Comparison of ENCODE assay signal across 29 cellular contexts in genomic region chr6:7887278-7887991, GRCh38. TPM values are rescaled to one million over a fixed set of nuclear protein-coding genes. Genes with fewer than 3 reads are reported as not detected.
DNase-seq lines count a peak whose midpoint lies in the region; FAIRE-seq and TF ChIP-seq lines count a peak whose summit lies in the region.
"Had no signal": no experiment of that assay in that cellular context is flagged by ENCODE, and none has a peak within 500 bp of the region (broad histone marks: within the 10 kb centered on the region; RNA-seq: fewer than 3 reads in every experiment).

No MANE protein-coding gene starts in this region.

- TF ChIP-seq POLR2A in GM18526 (IDR thresholded peaks at IDR 0.05; ENCODE audit: extremely low read depth, insufficient read length): peak; percentile 12

- H3K27ac Mint-ChIP-seq in activated CD4-positive, alpha-beta T cell treated with anti-CD3 and anti-CD28 coated beads, Interleukin-2, amount 10 ng/mL, durations not matched to agents 7 days and 5 days: peak overlapping the region; percentile 81
- peak overlapping the region; percentile 38 for H3K27ac Mint-ChIP-seq in astrocyte (ENCODE audit: unreplicated experiment)
- peak overlapping the region; percentile 35 for H3K27ac Mint-ChIP-seq in neural crest cell (ENCODE audit: unreplicated experiment)
- H3K27ac Mint-ChIP-seq: activated T-cell treated with anti-CD3 and anti-CD28 coated beads, Interleukin-2, amount 50 U/mL, for 72 hours; CD4-positive, alpha-beta T cell; neural progenitor cell had no signal

- H4K20me1 ChIP-seq in astrocyte (ENCODE audit: insufficient read depth, low read length): peaks cover 63% of the 10 kb centered on the region

- no peak overlapping the region for H3K4me3 ChIP-seq in astrocyte (ENCODE audit: insufficient read depth, low read depth, low read length)
- H3K4me3 ChIP-seq: colonic mucosa, neural progenitor cell, pancreas, skin epidermis, testis had no signal

- no peaks in the 10 kb centered on the region for H3K27me3 ChIP-seq in astrocyte (ENCODE audit: insufficient read depth, low read length)
- H3K27me3 ChIP-seq: colonic mucosa, neural progenitor cell, pancreas, testis had no signal

- no peak overlapping the region for H3K4me3 Mint-ChIP-seq in activated CD4-positive, alpha-beta T cell treated with anti-CD3 and anti-CD28 coated beads, Interleukin-2, amount 10 ng/mL, durations not matched to agents 7 days and 5 days
- H3K4me3 Mint-ChIP-seq in astrocyte (ENCODE audit: unreplicated experiment) (no peak overlapping the region), neural crest cell (no peak overlapping the region)
- H3K4me3 Mint-ChIP-seq: activated T-cell treated with anti-CD3 and anti-CD28 coated beads, Interleukin-2, amount 50 U/mL, for 72 hours; CD4-positive, alpha-beta T cell; neural progenitor cell had no signal

- no peak for FAIRE-seq in astrocyte (lab: Jason Lieb, UNC)
- FAIRE-seq: A204.1, D721Med, GM12892, pancreas had no signal

- no peak overlapping the region for H3K9ac ChIP-seq in astrocyte (ENCODE audit: low read length)
- H3K9ac ChIP-seq: neural progenitor cell had no signal

- no peak for DNase-seq in activated CD4-positive, alpha-beta T cell treated with anti-CD3 and anti-CD28 coated beads, Interleukin-2, amount 10 ng/mL, durations not matched to agents 7 days and 5 days
- no peak for DNase-seq in activated CD4-positive, alpha-beta T cell treated with anti-CD3 and anti-CD28 coated beads, Interleukin-2, amount 50 U/mL, for 48 hours
- no peak for DNase-seq in astrocyte (ENCODE audit: low read depth)
- DNase-seq in neural crest cell (ENCODE audit: low read depth, low spot score): no peak
- no peak for DNase-seq in AG08395 (ENCODE audit: low spot score)
- no peak for DNase-seq in NCI-H2107 treated with DMSO at 0.1 percent for 48 hours (lab: John Stamatoyannopoulos, UW; ENCODE audit: unreplicated experiment)
- no peak for DNase-seq in MV-4-11 (lab: John Stamatoyannopoulos, UW)
- DNase-seq: activated CD4-positive, alpha-beta T cell treated with anti-CD3 and anti-CD28 coated beads, Interleukin-2, amount 50 U/mL, for 4 hours; activated naive CD4-positive, alpha-beta T cell; activated T-cell treated with anti-CD3 and anti-CD28 coated beads, Interleukin-2, amount 50 U/mL, for 72 hours; CD4-positive, alpha-beta T cell; colonic mucosa; effector CD8-positive, alpha-beta T cell; HCEC 1CT; NCI-H1048; NCI-H187; NCI-H524 treated with DMSO at 0.1 percent for 48 hours; pancreas; retina; Right ventricle myocardium superior; stimulated activated naive CD4-positive, alpha-beta T cell treated with Interleukin-2 at 50 U/mL for 16 hours; T-helper 2 cell; testis had no signal

- TF ChIP-seq CTCF in astrocyte (IDR thresholded peaks at IDR 0.05; ENCODE audit: insufficient read depth, low read depth, low read length) (no peak), neural crest cell (conservative IDR thresholded peaks at IDR 0.05) (no peak)

- peaks cover 55% of the 10 kb centered on the region for H3K36me3 Mint-ChIP-seq in activated CD4-positive, alpha-beta T cell treated with anti-CD3 and anti-CD28 coated beads, Interleukin-2, amount 10 ng/mL, durations not matched to agents 7 days and 5 days (ENCODE audit: low read depth)
- H3K36me3 Mint-ChIP-seq in astrocyte (ENCODE audit: low read depth, unreplicated experiment) (peaks cover 47% of the 10 kb centered on the region), neural crest cell (ENCODE audit: low read depth) (peaks cover 36% of the 10 kb centered on the region)

- no peaks in the 10 kb centered on the region for H3K27me3 Mint-ChIP-seq in activated CD4-positive, alpha-beta T cell treated with anti-CD3 and anti-CD28 coated beads, Interleukin-2, amount 10 ng/mL, durations not matched to agents 7 days and 5 days
- no peaks in the 10 kb centered on the region for H3K27me3 Mint-ChIP-seq in astrocyte (ENCODE audit: low read depth, unreplicated experiment)
- no peaks in the 10 kb centered on the region for H3K27me3 Mint-ChIP-seq in neural crest cell (ENCODE audit: low read depth)
- H3K27me3 Mint-ChIP-seq: CD4-positive, alpha-beta T cell had no signal

- no peak overlapping the region for H2AFZ ChIP-seq in astrocyte (ENCODE audit: low read depth, low read length)
- H2AFZ ChIP-seq: neural progenitor cell had no signal

- H3K4me2 ChIP-seq in astrocyte (ENCODE audit: low read length): no peak overlapping the region
- H3K4me2 ChIP-seq: neural progenitor cell had no signal

- no peaks in the 10 kb centered on the region for H3K4me1 Mint-ChIP-seq in activated CD4-positive, alpha-beta T cell treated with anti-CD3 and anti-CD28 coated beads, Interleukin-2, amount 10 ng/mL, durations not matched to agents 7 days and 5 days
- peaks cover 2% of the 10 kb centered on the region for H3K4me1 Mint-ChIP-seq in astrocyte (ENCODE audit: low read depth, unreplicated experiment)
- no peaks in the 10 kb centered on the region for H3K4me1 Mint-ChIP-seq in neural crest cell
- H3K4me1 Mint-ChIP-seq: neural progenitor cell had no signal

- CTCF ChIA-PET in activated CD4-positive, alpha-beta T cell treated with anti-CD3 and anti-CD28 coated beads, Interleukin-2, amount 10 ng/mL, durations not matched to agents 7 days and 5 days (lab: Charles Lee): interaction anchor here (1.1 kb wide), 1 partner anchor 19 kb away, joined by 3 read pairs; no protein-coding TSS in a partner anchor

- H3K9me3 Mint-ChIP-seq in activated CD4-positive, alpha-beta T cell treated with anti-CD3 and anti-CD28 coated beads, Interleukin-2, amount 10 ng/mL, durations not matched to agents 7 days and 5 days: no peaks in the 10 kb centered on the region
- H3K9me3 Mint-ChIP-seq in astrocyte (ENCODE audit: unreplicated experiment) (no peaks in the 10 kb centered on the region), neural crest cell (no peaks in the 10 kb centered on the region)
- H3K9me3 Mint-ChIP-seq: activated T-cell treated with anti-CD3 and anti-CD28 coated beads, Interleukin-2, amount 50 U/mL, for 72 hours; CD4-positive, alpha-beta T cell; neural progenitor cell had no signal

- H3K4me1 ChIP-seq in astrocyte (ENCODE audit: insufficient read depth, low read length): no peaks in the 10 kb centered on the region
- H3K4me1 ChIP-seq: colonic mucosa, neural progenitor cell, pancreas, testis had no signal

- H3K9me3 ChIP-seq in astrocyte (ENCODE audit: insufficient read depth, low read depth, low read length): no peaks in the 10 kb centered on the region
- H3K9me3 ChIP-seq: colonic mucosa, pancreas, testis had no signal

- no peaks in the 10 kb centered on the region for H3K79me2 ChIP-seq in astrocyte (ENCODE audit: insufficient read depth, low read length)

- peaks cover 84% of the 10 kb centered on the region for H3K36me3 ChIP-seq in astrocyte (ENCODE audit: insufficient read depth, low read length)
- H3K36me3 ChIP-seq: neural progenitor cell had no signal

- H3K27ac ChIP-seq in astrocyte (ENCODE audit: low read depth, low read length): no peak overlapping the region
- H3K27ac ChIP-seq: colonic mucosa, neural progenitor cell, pancreas, skin epidermis, testis had no signal

- POLR2A ChIA-PET in activated CD4-positive, alpha-beta T cell treated with anti-CD3 and anti-CD28 coated beads, Interleukin-2, amount 10 ng/mL, durations not matched to agents 7 days and 5 days (lab: Charles Lee): no interaction called here

RNA-seq across cellular contexts. Expression of gene TXNDC5, which starts 23.2 kb away (rescaled TPM):
- total RNA-seq in activated CD4-positive, alpha-beta T cell treated with anti-CD3 and anti-CD28 coated beads, Interleukin-2, amount 10 ng/mL, durations not matched to agents 7 days and 5 days: 10 to 100 TPM; 32.5 to 33.2 TPM
- 193 and 202 TPM in 2 replicates for total RNA-seq in astrocyte
- total RNA-seq in neural crest cell: 101 and 104 TPM in 2 replicates
